Comparison of ENCODE assay signal across 8 cellular contexts in genomic region chr2:50051374-50051773, GRCh38.
"Had no signal": no experiment of that assay in that cellular context is flagged by ENCODE, and none has a peak within 500 bp of the region (broad histone marks: within the 10 kb centered on the region; RNA-seq: fewer than 3 reads in every experiment).

No MANE protein-coding gene starts in this region.

- FAIRE-seq: G401.6, GM12878, GM12891, GM12892, GM18507, GM19239 had no signal

- H3K4me3 ChIP-seq: GM12878 had no signal

- ATAC-seq: GM12878 had no signal

- DNase-seq: GDM1, GF-D8 had no signal
